In genomic region chr4:89110541-89110985, GRCh38 we compare ENCODE assay signal across 8 cellular contexts. TPM values are rescaled to one million over a fixed set of nuclear protein-coding genes. Genes with fewer than 3 reads are reported as not detected.
DNase-seq lines count a peak whose midpoint lies in the region; TF ChIP-seq lines count a peak whose summit lies in the region.

No MANE protein-coding gene starts in this region.

- H3K27ac Mint-ChIP-seq in activated CD4-positive, alpha-beta T cell treated with anti-CD3 and anti-CD28 coated beads, Interleukin-2, amount 10 ng/mL, durations not matched to agents 24 days and 14 days, result peak overlapping the region; percentile 76
- peak overlapping the region; percentile 93 for H3K27ac Mint-ChIP-seq in progenitor cell of endocrine pancreas

- CTCF ChIA-PET in RWPE1 (lab: Yijun Ruan, JAX), result no interaction called here

- peaks cover 22% of the 10 kb centered on the region for H3K4me1 Mint-ChIP-seq in activated CD4-positive, alpha-beta T cell treated with anti-CD3 and anti-CD28 coated beads, Interleukin-2, amount 10 ng/mL, durations not matched to agents 24 days and 14 days
- H3K4me1 Mint-ChIP-seq in progenitor cell of endocrine pancreas (ENCODE audit: low read depth), result peaks cover 23% of the 10 kb centered on the region

- TF ChIP-seq CTCF in RWPE1 (conservative IDR thresholded peaks at IDR 0.05; ENCODE audit: low read depth), result no peak
- TF ChIP-seq CTCF in esophagus squamous epithelium (IDR thresholded peaks at IDR 0.05), result no peak
- TF ChIP-seq CTCF in progenitor cell of endocrine pancreas (IDR thresholded peaks at IDR 0.05; ENCODE audit: unreplicated experiment), result no peak

- H3K36me3 ChIP-seq in esophagus squamous epithelium, result no peaks in the 10 kb centered on the region

- peak overlapping the region; percentile 81; the same call in 1 of the 2 replicates for H3K27ac ChIP-seq in RWPE1
- peak overlapping the region; percentile 84 to 93 (median 90) for H3K27ac ChIP-seq in esophagus squamous epithelium

- peaks cover 0 to 23% (median 14%) of the 10 kb centered on the region in 3 donors for H3K4me1 ChIP-seq in esophagus squamous epithelium

- H3K9me3 Mint-ChIP-seq in activated CD4-positive, alpha-beta T cell treated with anti-CD3 and anti-CD28 coated beads, Interleukin-2, amount 10 ng/mL, durations not matched to agents 24 days and 14 days, result peaks cover 10% of the 10 kb centered on the region
- H3K9me3 Mint-ChIP-seq in progenitor cell of endocrine pancreas (ENCODE audit: low read depth), result no peaks in the 10 kb centered on the region

- POLR2A ChIA-PET in RWPE1 (lab: Yijun Ruan, JAX; ENCODE audit: low non-redundant PET), result no interaction called here

- TF ChIP-seq POLR2A in esophagus squamous epithelium (IDR thresholded peaks at IDR 0.05), result no peak

- peak overlapping the region; percentile 83 for H3K4me3 Mint-ChIP-seq in activated CD4-positive, alpha-beta T cell treated with anti-CD3 and anti-CD28 coated beads, Interleukin-2, amount 10 ng/mL, durations not matched to agents 24 days and 14 days
- peak overlapping the region; percentile 86 for H3K4me3 Mint-ChIP-seq in progenitor cell of endocrine pancreas (ENCODE audit: low read depth)

- intact Hi-C loops in activated CD4-positive, alpha-beta T cell treated with anti-CD3 and anti-CD28 coated beads, Interleukin-2, amount 10 ng/mL, durations not matched to agents 24 days and 14 days (cut with micrococcal nuclease), result loop anchor here (2.0 to 5.0 kb wide), 6 partner anchors 84 to 826 kb away; partner anchors contain the start of genes HERC3 and PPM1K
- intact Hi-C loops in esophagus squamous epithelium (cut with DNase I), result loop anchor here (5.0 kb wide), 1 partner anchor 288 kb away; no protein-coding TSS in a partner anchor

- H3K9me3 ChIP-seq in esophagus squamous epithelium, result no peaks in the 10 kb centered on the region

- peak overlapping the region; percentile 72 to 98 (median 86) for H3K4me3 ChIP-seq in esophagus squamous epithelium

- peaks cover 32% of the 10 kb centered on the region for H3K27me3 Mint-ChIP-seq in activated CD4-positive, alpha-beta T cell treated with anti-CD3 and anti-CD28 coated beads, Interleukin-2, amount 10 ng/mL, durations not matched to agents 24 days and 14 days
- peaks cover 19% of the 10 kb centered on the region for H3K27me3 Mint-ChIP-seq in progenitor cell of endocrine pancreas

- H3K36me3 Mint-ChIP-seq in activated CD4-positive, alpha-beta T cell treated with anti-CD3 and anti-CD28 coated beads, Interleukin-2, amount 10 ng/mL, durations not matched to agents 24 days and 14 days (ENCODE audit: low read depth), result peaks cover 10% of the 10 kb centered on the region
- H3K36me3 Mint-ChIP-seq in progenitor cell of endocrine pancreas (ENCODE audit: insufficient read depth), result peaks cover 4% of the 10 kb centered on the region

- WGBS in esophagus squamous epithelium, 2 donors, result 2% methylated on average over 6 to 21 of the region's 30 CpGs

- no peak for DNase-seq in activated CD4-positive, alpha-beta T cell treated with anti-CD3 and anti-CD28 coated beads, Interleukin-2, amount 10 ng/mL, durations not matched to agents 24 days and 14 days
- no peak for DNase-seq in activated CD4-positive, alpha-beta T cell treated with anti-CD3 and anti-CD28 coated beads, Interleukin-2, amount 50 U/mL, for 1 hour
- DNase-seq in RWPE1 (ENCODE audit: low spot score), result peak; percentile 20
- DNase-seq in esophagus squamous epithelium (lab: John Stamatoyannopoulos, UW), result no peak
- DNase-seq in progenitor cell of endocrine pancreas (ENCODE audit: low spot score, unreplicated experiment), result no peak
- DNase-seq in EL, result no peak
- DNase-seq in NCI-H128 (lab: John Stamatoyannopoulos, UW; ENCODE audit: unreplicated experiment), result no peak
- DNase-seq in HuH-7 (ENCODE audit: low spot score), result no peak

- peaks cover 0 to 11% (median 0%) of the 10 kb centered on the region in 4 donors for H3K27me3 ChIP-seq in esophagus squamous epithelium

RNA-seq across cellular contexts. Expression of gene TIGD2, which starts 0.8 kb away (rescaled TPM):
- total RNA-seq in activated CD4-positive, alpha-beta T cell treated with anti-CD3 and anti-CD28 coated beads, Interleukin-2, amount 10 ng/mL, durations not matched to agents 24 days and 14 days, result 2.6 and 3.5 TPM in 2 replicates
- total RNA-seq in esophagus squamous epithelium (1 to 10 TPM; 1.2 to 8.5 (median 5.8) TPM), progenitor cell of endocrine pancreas (9.2 and 9.8 TPM in 2 replicates)

RNA-seq across cellular contexts. Expression of gene FAM13A, which starts 53.6 kb away (rescaled TPM):
- 3.0 and 5.3 TPM in 2 replicates for total RNA-seq in activated CD4-positive, alpha-beta T cell treated with anti-CD3 and anti-CD28 coated beads, Interleukin-2, amount 10 ng/mL, durations not matched to agents 24 days and 14 days
- 10 to 100 TPM in 2 of 4 donors, 1 to 10 TPM in 2; 5.2 to 19.1 (median 8.2) TPM for total RNA-seq in esophagus squamous epithelium
- 29.5 and 31.2 TPM in 2 replicates for total RNA-seq in progenitor cell of endocrine pancreas
